ENCODE assay signal across 8 cellular contexts in the genomic region with DNA sequence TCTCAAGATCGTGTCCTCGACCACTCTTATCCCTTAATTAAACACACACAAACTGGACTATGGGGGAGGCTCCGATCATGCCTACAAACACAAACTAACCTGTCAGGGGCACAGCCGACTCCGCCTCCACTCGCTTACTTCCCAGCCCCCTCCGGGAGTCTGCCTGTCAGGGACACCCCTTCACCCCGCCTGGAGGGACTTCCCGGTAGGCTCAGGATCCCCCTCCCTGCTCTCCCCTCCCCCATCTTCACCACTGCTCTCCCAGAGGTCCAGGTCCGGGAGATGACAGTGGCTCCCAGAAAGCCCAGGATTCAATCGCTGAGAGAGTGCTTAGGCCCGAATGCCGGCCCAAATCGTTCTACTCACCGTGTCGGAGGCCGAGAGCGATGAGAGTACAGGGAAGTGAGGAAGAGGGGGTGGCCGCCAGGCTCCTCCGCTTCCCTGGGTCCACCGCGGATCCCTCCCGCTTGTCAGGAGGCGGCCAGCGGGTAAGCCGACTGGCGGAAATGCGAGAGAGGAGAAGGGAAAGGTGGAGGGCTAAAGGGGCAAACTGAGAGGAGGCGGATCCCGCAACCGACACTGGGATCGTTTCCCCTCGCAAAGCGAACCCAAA. TPM values are rescaled to one million over a fixed set of nuclear protein-coding genes. Genes with fewer than 3 reads are reported as not detected.
A peak's percentile ranks its signal among the peaks of the same experiment; 100 is the strongest.
DNase-seq lines count a peak whose midpoint lies in the region; ATAC-seq and TF ChIP-seq lines count a peak whose summit lies in the region.
"Not testable (repeated sequence)": the region's sequence is repeated elsewhere in the genome, so short reads cannot be mapped to it uniquely, and the experiment has no call there.

No MANE protein-coding gene starts in this region.

- peaks cover 98% of the 10 kb centered on the region for H3K79me2 ChIP-seq in OCI-LY3 (ENCODE audit: low read length)

- H2AFZ ChIP-seq in OCI-LY3 (ENCODE audit: low read depth, low read length): peak overlapping the region; percentile 55; the same call in 1 of the 2 replicates

- not testable (repeated sequence) for H3K27me3 ChIP-seq in BLaER1; OCI-LY3 (ENCODE audit: low read depth, low read length); esophagus (ENCODE audit: control insufficient read depth in 1 of 2, insufficient read depth in 2 of 2, low read length in 2 of 2); lower lobe of right lung (ENCODE audit: low read depth); skeletal muscle satellite cell (ENCODE audit: control insufficient read depth, insufficient read depth, low read length)

- H3K4me2 ChIP-seq in BLaER1: peak overlapping the region; percentile 50
- peak overlapping the region; percentile 44 for H3K4me2 ChIP-seq in OCI-LY3 (ENCODE audit: low read length)
- H3K4me2 ChIP-seq in skeletal muscle satellite cell (ENCODE audit: low read length): peak overlapping the region; percentile 82

- peak; percentile 24 for ATAC-seq in GM19452 (IDR thresholded peaks at IDR 0.05; ENCODE audit: unreplicated experiment)
- peak; percentile 27 for ATAC-seq in HG03097 (IDR thresholded peaks at IDR 0.05; ENCODE audit: low FRiP score, unreplicated experiment)
- ATAC-seq in activated naive CD4-positive, alpha-beta T cell treated with anti-CD3 and anti-CD28 coated beads, Interleukin-2, amount 50 U/mL, for 72 hours: peak; percentile 24 to 27
- ATAC-seq in lower lobe of right lung: peak; percentile 71 to 74

- peaks cover 22% of the 10 kb centered on the region for H3K9me3 ChIP-seq in BLaER1
- H3K9me3 ChIP-seq in OCI-LY3 (ENCODE audit: insufficient read depth, low read length); esophagus (ENCODE audit: control insufficient read depth in 2 of 2, insufficient read depth in 1 of 2, low read depth in 1 of 2, low read length in 1 of 2); lower lobe of right lung; skeletal muscle satellite cell (replicated peaks; ENCODE audit: low read length): not testable (repeated sequence)

- not testable (repeated sequence) for H3K9me3 Mint-ChIP-seq in activated naive CD4-positive, alpha-beta T cell treated with anti-CD3 and anti-CD28 coated beads, Interleukin-2, amount 50 U/mL, for 72 hours

- H3K27ac Mint-ChIP-seq in activated naive CD4-positive, alpha-beta T cell treated with anti-CD3 and anti-CD28 coated beads, Interleukin-2, amount 50 U/mL, for 72 hours: peak overlapping the region; percentile 98 to 99

- intact Hi-C loops in lower lobe of right lung (cut with DNase I): not testable (repeated sequence)

- H3K27ac ChIP-seq in BLaER1 (peak overlapping the region; percentile 100), OCI-LY3 (ENCODE audit: low read length) (peak overlapping the region; percentile 61), esophagus (ENCODE audit: low read depth in 2 of 2, low read length in 1 of 2) (peak overlapping the region; percentile 99 to 100), lower lobe of right lung (peak overlapping the region; percentile 99)

- not testable (repeated sequence) for TF ChIP-seq CTCF in OCI-LY3 (IDR thresholded peaks at IDR 0.05; ENCODE audit: low read depth, low read length); lower lobe of right lung (IDR thresholded peaks at IDR 0.05)

- DNase-seq in activated naive CD4-positive, alpha-beta T cell treated with anti-CD3 and anti-CD28 coated beads, Interleukin-2, amount 50 U/mL, for 72 hours (ENCODE audit: low spot score in 2 of 2); lower lobe of right lung: not testable (repeated sequence)

- 0 to 1% methylated on average over 23 to 27 of the region's 34 CpGs for WGBS in esophagus, 2 donors

- H3K36me3 Mint-ChIP-seq in activated naive CD4-positive, alpha-beta T cell treated with anti-CD3 and anti-CD28 coated beads, Interleukin-2, amount 50 U/mL, for 72 hours: peaks cover 29 to 41% of the 10 kb centered on the region in 2 donors

- H3K4me1 ChIP-seq in BLaER1 (peaks cover 24% of the 10 kb centered on the region), OCI-LY3 (ENCODE audit: low read length) (peaks cover 13% of the 10 kb centered on the region), lower lobe of right lung (peaks cover 49% of the 10 kb centered on the region)
- H3K4me1 ChIP-seq in esophagus (ENCODE audit: control insufficient read depth in 2 of 2, insufficient read depth in 2 of 2, low read length in 1 of 2); skeletal muscle satellite cell (ENCODE audit: control insufficient read depth, insufficient read depth, low read length): not testable (repeated sequence)

- H3K9ac ChIP-seq in BLaER1 (peak overlapping the region; percentile 100), OCI-LY3 (ENCODE audit: low read length) (peak overlapping the region; percentile 73), skeletal muscle satellite cell (ENCODE audit: low read depth, low read length) (peak overlapping the region; percentile 100)

- H4K20me1 ChIP-seq in BLaER1: peaks cover 40% of the 10 kb centered on the region
- peaks cover 37% of the 10 kb centered on the region for H4K20me1 ChIP-seq in OCI-LY3 (ENCODE audit: insufficient read depth, low read length)

- peak overlapping the region; percentile 95 for H3K4me3 ChIP-seq in BLaER1
- H3K4me3 ChIP-seq in OCI-LY3 (ENCODE audit: low read length): peak overlapping the region; percentile 75
- H3K4me3 ChIP-seq in esophagus (ENCODE audit: low read depth in 1 of 2, low read length in 2 of 2): peak overlapping the region; percentile 98 to 99
- H3K4me3 ChIP-seq in lower lobe of right lung: peak overlapping the region; percentile 98
- peak overlapping the region; percentile 97 for H3K4me3 ChIP-seq in skeletal muscle satellite cell (ENCODE audit: low read length)

- H3K36me3 ChIP-seq in BLaER1 (peaks cover 49% of the 10 kb centered on the region), OCI-LY3 (replicated peaks; ENCODE audit: low read depth, low read length) (peaks cover 35% of the 10 kb centered on the region), lower lobe of right lung (peaks cover 12% of the 10 kb centered on the region), skeletal muscle satellite cell (ENCODE audit: insufficient read depth, low read length) (peaks cover 17% of the 10 kb centered on the region)
- H3K36me3 ChIP-seq in esophagus (ENCODE audit: control insufficient read depth in 2 of 2, insufficient read depth in 2 of 2, low read length in 1 of 2): not testable (repeated sequence)

RNA-seq across cellular contexts. Expression of a gene that starts 0.8 kb away (rescaled TPM):
- 10 to 100 TPM; 80.2 to 90.3 TPM for total RNA-seq in activated naive CD4-positive, alpha-beta T cell treated with anti-CD3 and anti-CD28 coated beads, Interleukin-2, amount 50 U/mL, for 72 hours
- polyA plus RNA-seq in esophagus: 10 to 100 TPM; 31.8 to 37.4 TPM
- 55.3 TPM for total RNA-seq in lower lobe of right lung
- total RNA-seq in skeletal muscle satellite cell (2012; rRNA removed): 34.2 and 40.2 TPM in 2 replicates

RNA-seq across cellular contexts. Expression of a gene that starts 1.1 kb away (rescaled TPM):
- total RNA-seq in activated naive CD4-positive, alpha-beta T cell treated with anti-CD3 and anti-CD28 coated beads, Interleukin-2, amount 50 U/mL, for 72 hours: 100 to 1,000 TPM; 128 to 172 TPM
- polyA plus RNA-seq in esophagus: 10 to 100 TPM; 57.6 to 65.8 TPM
- total RNA-seq in lower lobe of right lung: 77.7 TPM
- 96.8 and 101 TPM in 2 replicates for total RNA-seq in skeletal muscle satellite cell (2012; rRNA removed)
